In genomic region chr9:136347472-136348256, GRCh38 we compare ENCODE assay signal across 1 cellular context.
TF ChIP-seq lines count a peak whose summit lies in the region.

No MANE protein-coding gene starts in this region.

TF ChIP-seq in SK-N-SH, 30 proteins besides CTCF, POLR2A, EP300 and RAD21 (continued from another document):
- TF ChIP-seq PBX3 (IDR thresholded peaks at IDR 0.05), result no peak; the same call in 1 of the 2 replicates
- TF ChIP-seq, protein P1, sequence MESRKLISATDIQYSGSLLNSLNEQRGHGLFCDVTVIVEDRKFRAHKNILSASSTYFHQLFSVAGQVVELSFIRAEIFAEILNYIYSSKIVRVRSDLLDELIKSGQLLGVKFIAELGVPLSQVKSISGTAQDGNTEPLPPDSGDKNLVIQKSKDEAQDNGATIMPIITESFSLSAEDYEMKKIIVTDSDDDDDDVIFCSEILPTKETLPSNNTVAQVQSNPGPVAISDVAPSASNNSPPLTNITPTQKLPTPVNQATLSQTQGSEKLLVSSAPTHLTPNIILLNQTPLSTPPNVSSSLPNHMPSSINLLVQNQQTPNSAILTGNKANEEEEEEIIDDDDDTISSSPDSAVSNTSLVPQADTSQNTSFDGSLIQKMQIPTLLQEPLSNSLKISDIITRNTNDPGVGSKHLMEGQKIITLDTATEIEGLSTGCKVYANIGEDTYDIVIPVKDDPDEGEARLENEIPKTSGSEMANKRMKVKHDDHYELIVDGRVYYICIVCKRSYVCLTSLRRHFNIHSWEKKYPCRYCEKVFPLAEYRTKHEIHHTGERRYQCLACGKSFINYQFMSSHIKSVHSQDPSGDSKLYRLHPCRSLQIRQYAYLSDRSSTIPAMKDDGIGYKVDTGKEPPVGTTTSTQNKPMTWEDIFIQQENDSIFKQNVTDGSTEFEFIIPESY (IDR thresholded peaks at IDR 0.05; ENCODE audit: borderline replicate concordance, low read depth), result no peak
- TF ChIP-seq TEAD4 (IDR thresholded peaks at IDR 0.05; ENCODE audit: borderline replicate concordance, insufficient read depth), result no peak
- no peak for TF ChIP-seq NFIC (IDR thresholded peaks at IDR 0.05; ENCODE audit: borderline replicate concordance)
- no peak for TF ChIP-seq CHD2 (IDR thresholded peaks at IDR 0.05; ENCODE audit: low read length, partially characterized antibody)
